In the genomic region with DNA sequence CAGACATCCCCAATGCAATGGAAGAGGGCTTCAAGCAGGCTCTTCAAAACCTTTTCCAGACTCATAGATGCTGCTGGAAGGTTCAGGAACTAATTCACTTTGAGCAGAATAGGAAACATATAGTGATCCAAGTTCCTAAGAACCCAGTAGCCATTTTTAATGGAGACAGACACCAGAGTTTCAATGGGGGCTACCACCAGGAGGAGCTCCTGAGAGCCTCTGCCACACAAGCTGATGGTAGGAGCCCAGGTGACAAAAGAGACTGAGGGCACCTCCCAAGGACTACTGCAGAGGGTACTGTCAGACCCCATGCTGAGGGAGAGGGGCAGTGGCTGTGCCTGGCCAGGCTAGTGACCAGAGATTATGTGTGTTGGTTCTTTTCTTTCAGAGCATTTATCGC, we compare ENCODE assay signal across 10 cellular contexts.
DNase-seq lines count a peak whose midpoint lies in the region; ATAC-seq and TF ChIP-seq lines count a peak whose summit lies in the region.
"Had no signal": no experiment of that assay in that cellular context is flagged by ENCODE, and none has a peak within 500 bp of the region (broad histone marks: within the 10 kb centered on the region; RNA-seq: fewer than 3 reads in every experiment).

No MANE protein-coding gene starts in this region.

- no peaks in the 10 kb centered on the region for H3K9me3 ChIP-seq in SU-DHL-6 (ENCODE audit: insufficient read depth, low read length)
- H3K9me3 ChIP-seq: left ventricle myocardium inferior had no signal

- no peaks in the 10 kb centered on the region for H3F3A ChIP-seq in SU-DHL-6 (ENCODE audit: insufficient read depth)

- H3K9me2 ChIP-seq in SU-DHL-6 (replicated peaks; ENCODE audit: insufficient read depth, low read length) = no peaks in the 10 kb centered on the region

- H3K9ac ChIP-seq in SU-DHL-6 (ENCODE audit: low read length) = no peak overlapping the region

- no peaks in the 10 kb centered on the region for H3K79me2 ChIP-seq in SU-DHL-6 (ENCODE audit: insufficient read depth, low read length)

- TF ChIP-seq CTCF in SU-DHL-6 (IDR thresholded peaks at IDR 0.05; ENCODE audit: insufficient read depth, low read length, poor library complexity, severe bottlenecking) = peak; percentile 24

- no peak for ATAC-seq in HG03159 (IDR thresholded peaks at IDR 0.05; ENCODE audit: unreplicated experiment)

- H3K27me3 ChIP-seq in SU-DHL-6 (ENCODE audit: low read length) = no peaks in the 10 kb centered on the region

- H4K20me1 ChIP-seq in SU-DHL-6 (ENCODE audit: low read depth, low read length) = no peaks in the 10 kb centered on the region

- H3K4me3 ChIP-seq in SU-DHL-6 (ENCODE audit: insufficient read depth, low read length, poor library complexity, severe bottlenecking) = no peak overlapping the region
- H3K4me3 ChIP-seq: left ventricle myocardium inferior had no signal

- DNase-seq in NCI-H146 (lab: John Stamatoyannopoulos, UW) (peak; percentile 6), NCI-H146 treated with DMSO at 0.1 percent for 48 hours (lab: John Stamatoyannopoulos, UW; ENCODE audit: unreplicated experiment) (no peak), hypothalamus (lab: John Stamatoyannopoulos, UW) (no peak), superior temporal gyrus (ENCODE audit: extremely low spot score) (no peak)
- DNase-seq in effector CD4-positive, alpha-beta T cell = peak; percentile 17
- peak in 2 of 3 donors; percentile 36 to 45 for DNase-seq in stimulated activated CD4-positive, alpha-beta T cell treated with anti-CD3 and anti-CD28 coated beads, TNF-alpha, amount 100 ng/mL, for 48 hours (ENCODE audit: low read depth in 3 of 3)
- DNase-seq: left ventricle myocardium inferior, substantia nigra had no signal

- H3K36me3 ChIP-seq in SU-DHL-6 (ENCODE audit: low read length) = no peaks in the 10 kb centered on the region
- H3K36me3 ChIP-seq: left ventricle myocardium inferior had no signal

- no peak overlapping the region for H3K27ac ChIP-seq in SU-DHL-6 (ENCODE audit: low read depth, low read length)
- H3K27ac ChIP-seq: left ventricle myocardium inferior had no signal

- no peak overlapping the region for H2AFZ ChIP-seq in SU-DHL-6 (ENCODE audit: low read depth, low read length, severe bottlenecking)

- H3K4me2 ChIP-seq in SU-DHL-6 (ENCODE audit: low read depth, low read length, poor library complexity, severe bottlenecking) = no peak overlapping the region

Comparison
In these comparisons a context has a peak if more than half of its experiments do, and no peak if none do; other contexts are left out.
1. DNase-seq: peak in NCI-H146 (single experiment), effector CD4-positive, alpha-beta T cell (single experiment) and stimulated activated CD4-positive, alpha-beta T cell treated with anti-CD3 and anti-CD28 coated beads, TNF-alpha, amount 100 ng/mL, for 48 hours (2 of 3); none in NCI-H146 treated with DMSO at 0.1 percent for 48 hours (single experiment), hypothalamus (0 of 51) and superior temporal gyrus (single experiment).